Comparison of ENCODE assay signal across 8 cellular contexts in genomic region chr2:10446631-10447030, GRCh38. TPM values are rescaled to one million over a fixed set of nuclear protein-coding genes. Genes with fewer than 3 reads are reported as not detected.
DNase-seq lines count a peak whose midpoint lies in the region; ATAC-seq and TF ChIP-seq lines count a peak whose summit lies in the region.

No MANE protein-coding gene starts in this region.

- peaks cover 69% of the 10 kb centered on the region for H3K4me1 Mint-ChIP-seq in activated naive CD4-positive, alpha-beta T cell treated with anti-CD3 and anti-CD28 coated beads for 36 hours (ENCODE audit: low read depth)
- peaks cover 18% of the 10 kb centered on the region for H3K4me1 Mint-ChIP-seq in WTC11
- H3K4me1 Mint-ChIP-seq in immature natural killer cell = peaks cover 16 to 22% of the 10 kb centered on the region in 2 donors

- H3K27ac Mint-ChIP-seq in activated naive CD4-positive, alpha-beta T cell treated with anti-CD3 and anti-CD28 coated beads for 36 hours = peak overlapping the region; percentile 75
- peak overlapping the region in 1 of 2 donors; percentile 87 for H3K27ac Mint-ChIP-seq in activated naive CD4-positive, alpha-beta T cell treated with anti-CD3 and anti-CD28 coated beads, Interleukin-2, amount 50 U/mL, for 72 hours
- no peak overlapping the region for H3K27ac Mint-ChIP-seq in WTC11
- no peak overlapping the region for H3K27ac Mint-ChIP-seq in immature natural killer cell

- POLR2A ChIA-PET in WTC11 (lab: Charles Lee) (no interaction called here), GM10248 (lab: Yijun Ruan, JAX) (interaction anchor here (0.7 kb wide), 1 partner anchor 756 kb away, joined by 6 read pairs; no protein-coding TSS in a partner anchor)

- no peaks in the 10 kb centered on the region for H3K27me3 ChIP-seq in tibial artery

- peaks cover 48% of the 10 kb centered on the region for H3K36me3 Mint-ChIP-seq in activated naive CD4-positive, alpha-beta T cell treated with anti-CD3 and anti-CD28 coated beads for 36 hours (ENCODE audit: low read depth)
- peaks cover 27 to 32% of the 10 kb centered on the region in 2 donors for H3K36me3 Mint-ChIP-seq in activated naive CD4-positive, alpha-beta T cell treated with anti-CD3 and anti-CD28 coated beads, Interleukin-2, amount 50 U/mL, for 72 hours
- peaks cover 26% of the 10 kb centered on the region for H3K36me3 Mint-ChIP-seq in WTC11
- peaks cover 19 to 29% (median 25%) of the 10 kb centered on the region in 3 donors for H3K36me3 Mint-ChIP-seq in immature natural killer cell

- no peaks in the 10 kb centered on the region for H3K9me3 ChIP-seq in tibial artery

- peaks cover 30 to 33% (median 31%) of the 10 kb centered on the region in 3 donors for H3K36me3 ChIP-seq in tibial artery

- CTCF ChIA-PET in activated naive CD4-positive, alpha-beta T cell treated with anti-CD3 and anti-CD28 coated beads for 36 hours (lab: Charles Lee) = interaction anchor here (0.7 to 2.5 kb wide), 6 partner anchors 9 to 331 kb away, joined by 3 to 15 read pairs (median 4); no protein-coding TSS in a partner anchor
- CTCF ChIA-PET in WTC11 (lab: Charles Lee) (interaction anchor here (0.7 to 5.7 kb wide), 5 partner anchors 11 to 374 kb away, joined by 3 to 41 read pairs (median 6); no protein-coding TSS in a partner anchor), GM10248 (lab: Yijun Ruan, JAX) (interaction anchor here (1.2 to 9.8 kb wide), 9 partner anchors 14 to 374 kb away, joined by 3 to 127 read pairs (median 4); no protein-coding TSS in a partner anchor)

- H3K4me3 Mint-ChIP-seq in activated naive CD4-positive, alpha-beta T cell treated with anti-CD3 and anti-CD28 coated beads for 36 hours = peak overlapping the region; percentile 85
- peak overlapping the region; percentile 18; the same call in 1 of the 2 replicates for H3K4me3 Mint-ChIP-seq in WTC11
- peak overlapping the region in 3 of 5 donors; percentile 12 to 48 (median 30) for H3K4me3 Mint-ChIP-seq in immature natural killer cell

- peak overlapping the region; percentile 89 to 90 for H3K27ac ChIP-seq in tibial artery

- no peaks in the 10 kb centered on the region for H3K9me3 Mint-ChIP-seq in activated naive CD4-positive, alpha-beta T cell treated with anti-CD3 and anti-CD28 coated beads for 36 hours
- H3K9me3 Mint-ChIP-seq in activated naive CD4-positive, alpha-beta T cell treated with anti-CD3 and anti-CD28 coated beads, Interleukin-2, amount 50 U/mL, for 72 hours = no peaks in the 10 kb centered on the region
- H3K9me3 Mint-ChIP-seq in WTC11 (no peaks in the 10 kb centered on the region), immature natural killer cell (no peaks in the 10 kb centered on the region)

- ATAC-seq in activated naive CD4-positive, alpha-beta T cell treated with anti-CD3 and anti-CD28 coated beads, Interleukin-2, amount 50 U/mL, for 72 hours = no peak
- ATAC-seq in WTC11 = no peak

- H3K4me3 ChIP-seq in tibial artery = peak overlapping the region; percentile 75 to 78

- no peaks in the 10 kb centered on the region for H3K27me3 Mint-ChIP-seq in activated naive CD4-positive, alpha-beta T cell treated with anti-CD3 and anti-CD28 coated beads for 36 hours (ENCODE audit: low read depth)
- H3K27me3 Mint-ChIP-seq in WTC11 (ENCODE audit: low read depth) = peaks cover 22% of the 10 kb centered on the region
- peaks cover 2 to 18% (median 11%) of the 10 kb centered on the region in 3 donors for H3K27me3 Mint-ChIP-seq in immature natural killer cell (ENCODE audit: low read depth in 3 of 3)

- no peak for TF ChIP-seq CTCF in WTC11 (IDR thresholded peaks at IDR 0.05)
- TF ChIP-seq CTCF in tibial artery (IDR thresholded peaks at IDR 0.05) = no peak
- TF ChIP-seq CTCF in GM10248 (IDR thresholded peaks at IDR 0.05; ENCODE audit: control extremely low read depth, extremely low read depth, low read depth, missing control alignments) = no peak

- DNase-seq in activated naive CD4-positive, alpha-beta T cell treated with anti-CD3 and anti-CD28 coated beads for 36 hours = no peak
- no peak for DNase-seq in activated naive CD4-positive, alpha-beta T cell treated with anti-CD3 and anti-CD28 coated beads, Interleukin-2, amount 50 U/mL, for 72 hours (ENCODE audit: low spot score in 2 of 2)
- DNase-seq in WTC11 (ENCODE audit: low spot score) (no peak), immature natural killer cell (no peak), tibial artery (no peak), GM10248 (ENCODE audit: extremely low spot score) (no peak), cerebellum (ENCODE audit: low spot score) (no peak), NCI-H1694 (lab: John Stamatoyannopoulos, UW) (no peak)

- H3K4me1 ChIP-seq in tibial artery = peaks cover 0 to 43% (median 38%) of the 10 kb centered on the region in 4 donors

- intact Hi-C loops in activated naive CD4-positive, alpha-beta T cell treated with anti-CD3 and anti-CD28 coated beads for 36 hours (cut with micrococcal nuclease) = loop anchor here (1.0 to 5.0 kb wide), 5 partner anchors 91 to 1306 kb away; partner anchors contain the start of genes HPCAL1 and PDIA6
- intact Hi-C loops in tibial artery (cut with DNase I; ENCODE audit: low total_unique reads) = loop anchor here (10.0 kb wide), 1 partner anchor 708 kb away; the partner anchor contains the start of gene SLC66A3

TF ChIP-seq in WTC11, 78 proteins besides CTCF, POLR2A, EP300 and RAD21 (continues in another document):
- TF ChIP-seq AFF4 (CRISPR knock-in tag; IDR thresholded peaks at IDR 0.05; ENCODE audit: borderline replicate concordance) (no peak), ZNF396 (CRISPR knock-in tag; IDR thresholded peaks at IDR 0.05; ENCODE audit: borderline replicate concordance) (no peak), SMAD4 (CRISPR knock-in tag; IDR thresholded peaks at IDR 0.05) (no peak), ATF1 (CRISPR knock-in tag; IDR thresholded peaks at IDR 0.05) (no peak), NR3C1 (CRISPR knock-in tag; conservative IDR thresholded peaks at IDR 0.05; ENCODE audit: low read depth) (no peak), HMGXB4 (CRISPR knock-in tag; IDR thresholded peaks at IDR 0.05) (no peak)
- TF ChIP-seq, protein P1, sequence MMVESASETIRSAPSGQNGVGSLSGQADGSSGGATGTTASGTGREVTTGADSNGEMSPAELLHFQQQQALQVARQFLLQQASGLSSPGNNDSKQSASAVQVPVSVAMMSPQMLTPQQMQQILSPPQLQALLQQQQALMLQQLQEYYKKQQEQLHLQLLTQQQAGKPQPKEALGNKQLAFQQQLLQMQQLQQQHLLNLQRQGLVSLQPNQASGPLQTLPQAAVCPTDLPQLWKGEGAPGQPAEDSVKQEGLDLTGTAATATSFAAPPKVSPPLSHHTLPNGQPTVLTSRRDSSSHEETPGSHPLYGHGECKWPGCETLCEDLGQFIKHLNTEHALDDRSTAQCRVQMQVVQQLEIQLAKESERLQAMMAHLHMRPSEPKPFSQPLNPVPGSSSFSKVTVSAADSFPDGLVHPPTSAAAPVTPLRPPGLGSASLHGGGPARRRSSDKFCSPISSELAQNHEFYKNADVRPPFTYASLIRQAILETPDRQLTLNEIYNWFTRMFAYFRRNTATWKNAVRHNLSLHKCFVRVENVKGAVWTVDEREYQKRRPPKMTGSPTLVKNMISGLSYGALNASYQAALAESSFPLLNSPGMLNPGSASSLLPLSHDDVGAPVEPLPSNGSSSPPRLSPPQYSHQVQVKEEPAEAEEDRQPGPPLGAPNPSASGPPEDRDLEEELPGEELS (CRISPR knock-in tag; IDR thresholded peaks at IDR 0.05) = no peak

RNA-seq across cellular contexts. Expression of gene ODC1, which starts 1.5 kb away (rescaled TPM):
- total RNA-seq in activated naive CD4-positive, alpha-beta T cell treated with anti-CD3 and anti-CD28 coated beads for 36 hours = 100 to 1,000 TPM; 174 to 177 TPM
- total RNA-seq in activated naive CD4-positive, alpha-beta T cell treated with anti-CD3 and anti-CD28 coated beads, Interleukin-2, amount 50 U/mL, for 72 hours = 10 to 100 TPM; 75.3 to 84.6 TPM
- total RNA-seq in WTC11 (2021) = 42.3 to 46.6 TPM (median 42.8 TPM) in 3 replicates
- 10 to 100 TPM; 31.6 to 62.3 (median 59.0) TPM for polyA plus RNA-seq in immature natural killer cell
- total RNA-seq in cerebellum = 104 TPM

Comparison
In these comparisons a context has a peak if more than half of its experiments do, and no peak if none do; other contexts are left out.
1. H3K4me3 Mint-ChIP-seq: peak in every context shown above with its lines; median percentile 85 in activated naive CD4-positive, alpha-beta T cell treated with anti-CD3 and anti-CD28 coated beads for 36 hours; 30 in immature natural killer cell; 18 in WTC11.